1 cellular context compared by ENCODE assay signal in the genomic region with DNA sequence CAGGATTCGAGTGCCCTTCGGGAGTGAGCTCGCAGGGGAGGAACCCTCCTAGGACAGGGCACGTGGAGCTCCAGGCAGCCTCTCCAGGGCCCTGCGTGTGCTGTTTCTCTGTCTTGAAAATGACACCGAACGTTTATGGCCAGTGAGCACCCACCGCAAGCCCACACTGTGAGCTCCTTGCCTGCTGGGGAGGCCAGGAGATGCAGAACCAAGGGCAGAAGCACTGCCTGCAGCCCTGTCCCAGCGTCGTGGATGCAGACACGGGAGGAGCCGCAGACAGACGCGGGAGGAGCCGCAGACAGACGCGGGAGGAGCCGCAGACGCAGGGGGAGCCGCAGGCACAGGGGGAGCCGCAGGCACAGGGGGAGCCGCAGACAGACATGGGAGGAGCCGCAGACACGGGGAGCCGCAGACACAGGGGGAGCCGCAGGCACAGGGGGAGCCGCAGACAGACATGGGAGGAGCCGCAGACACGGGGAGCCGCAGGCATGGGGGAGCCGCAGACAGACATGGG.
TF ChIP-seq lines count a peak whose summit lies in the region.

No MANE protein-coding gene starts in this region.

TF ChIP-seq in WTC11, 78 proteins besides CTCF, POLR2A, EP300 and RAD21 (continued from another document):
- TF ChIP-seq, protein P1, sequence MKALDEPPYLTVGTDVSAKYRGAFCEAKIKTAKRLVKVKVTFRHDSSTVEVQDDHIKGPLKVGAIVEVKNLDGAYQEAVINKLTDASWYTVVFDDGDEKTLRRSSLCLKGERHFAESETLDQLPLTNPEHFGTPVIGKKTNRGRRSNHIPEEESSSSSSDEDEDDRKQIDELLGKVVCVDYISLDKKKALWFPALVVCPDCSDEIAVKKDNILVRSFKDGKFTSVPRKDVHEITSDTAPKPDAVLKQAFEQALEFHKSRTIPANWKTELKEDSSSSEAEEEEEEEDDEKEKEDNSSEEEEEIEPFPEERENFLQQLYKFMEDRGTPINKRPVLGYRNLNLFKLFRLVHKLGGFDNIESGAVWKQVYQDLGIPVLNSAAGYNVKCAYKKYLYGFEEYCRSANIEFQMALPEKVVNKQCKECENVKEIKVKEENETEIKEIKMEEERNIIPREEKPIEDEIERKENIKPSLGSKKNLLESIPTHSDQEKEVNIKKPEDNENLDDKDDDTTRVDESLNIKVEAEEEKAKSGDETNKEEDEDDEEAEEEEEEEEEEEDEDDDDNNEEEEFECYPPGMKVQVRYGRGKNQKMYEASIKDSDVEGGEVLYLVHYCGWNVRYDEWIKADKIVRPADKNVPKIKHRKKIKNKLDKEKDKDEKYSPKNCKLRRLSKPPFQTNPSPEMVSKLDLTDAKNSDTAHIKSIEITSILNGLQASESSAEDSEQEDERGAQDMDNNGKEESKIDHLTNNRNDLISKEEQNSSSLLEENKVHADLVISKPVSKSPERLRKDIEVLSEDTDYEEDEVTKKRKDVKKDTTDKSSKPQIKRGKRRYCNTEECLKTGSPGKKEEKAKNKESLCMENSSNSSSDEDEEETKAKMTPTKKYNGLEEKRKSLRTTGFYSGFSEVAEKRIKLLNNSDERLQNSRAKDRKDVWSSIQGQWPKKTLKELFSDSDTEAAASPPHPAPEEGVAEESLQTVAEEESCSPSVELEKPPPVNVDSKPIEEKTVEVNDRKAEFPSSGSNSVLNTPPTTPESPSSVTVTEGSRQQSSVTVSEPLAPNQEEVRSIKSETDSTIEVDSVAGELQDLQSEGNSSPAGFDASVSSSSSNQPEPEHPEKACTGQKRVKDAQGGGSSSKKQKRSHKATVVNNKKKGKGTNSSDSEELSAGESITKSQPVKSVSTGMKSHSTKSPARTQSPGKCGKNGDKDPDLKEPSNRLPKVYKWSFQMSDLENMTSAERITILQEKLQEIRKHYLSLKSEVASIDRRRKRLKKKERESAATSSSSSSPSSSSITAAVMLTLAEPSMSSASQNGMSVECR (CRISPR knock-in tag; IDR thresholded peaks at IDR 0.05; ENCODE audit: borderline replicate concordance): no peak
- TF ChIP-seq, protein P2, sequence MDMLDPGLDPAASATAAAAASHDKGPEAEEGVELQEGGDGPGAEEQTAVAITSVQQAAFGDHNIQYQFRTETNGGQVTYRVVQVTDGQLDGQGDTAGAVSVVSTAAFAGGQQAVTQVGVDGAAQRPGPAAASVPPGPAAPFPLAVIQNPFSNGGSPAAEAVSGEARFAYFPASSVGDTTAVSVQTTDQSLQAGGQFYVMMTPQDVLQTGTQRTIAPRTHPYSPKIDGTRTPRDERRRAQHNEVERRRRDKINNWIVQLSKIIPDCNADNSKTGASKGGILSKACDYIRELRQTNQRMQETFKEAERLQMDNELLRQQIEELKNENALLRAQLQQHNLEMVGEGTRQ (CRISPR knock-in tag; IDR thresholded peaks at IDR 0.05): no peak
- TF ChIP-seq, protein P3, sequence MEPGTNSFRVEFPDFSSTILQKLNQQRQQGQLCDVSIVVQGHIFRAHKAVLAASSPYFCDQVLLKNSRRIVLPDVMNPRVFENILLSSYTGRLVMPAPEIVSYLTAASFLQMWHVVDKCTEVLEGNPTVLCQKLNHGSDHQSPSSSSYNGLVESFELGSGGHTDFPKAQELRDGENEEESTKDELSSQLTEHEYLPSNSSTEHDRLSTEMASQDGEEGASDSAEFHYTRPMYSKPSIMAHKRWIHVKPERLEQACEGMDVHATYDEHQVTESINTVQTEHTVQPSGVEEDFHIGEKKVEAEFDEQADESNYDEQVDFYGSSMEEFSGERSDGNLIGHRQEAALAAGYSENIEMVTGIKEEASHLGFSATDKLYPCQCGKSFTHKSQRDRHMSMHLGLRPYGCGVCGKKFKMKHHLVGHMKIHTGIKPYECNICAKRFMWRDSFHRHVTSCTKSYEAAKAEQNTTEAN (CRISPR knock-in tag; IDR thresholded peaks at IDR 0.05): no peak
- no peak for TF ChIP-seq CBFB (CRISPR knock-in tag; IDR thresholded peaks at IDR 0.05; ENCODE audit: low read depth)
TF ChIP-seq in WTC11: peak in this region for 0.
